14 cellular contexts compared by ENCODE assay signal in genomic region chr14:103206023-103206481, GRCh38.
DNase-seq lines count a peak whose midpoint lies in the region; ATAC-seq and TF ChIP-seq lines count a peak whose summit lies in the region.
"Had no signal": no experiment of that assay in that cellular context is flagged by ENCODE, and none has a peak within 500 bp of the region (broad histone marks: within the 10 kb centered on the region; RNA-seq: fewer than 3 reads in every experiment).

No MANE protein-coding gene starts in this region.

- H3K27me3 ChIP-seq in osteoblast (ENCODE audit: insufficient read depth, low read length) (peaks cover 29% of the 10 kb centered on the region), upper lobe of right lung (peaks cover 19% of the 10 kb centered on the region)

- peaks cover 19 to 44% (median 27%) of the 10 kb centered on the region in 5 donors for H3K27me3 Mint-ChIP-seq in naive thymus-derived CD8-positive, alpha-beta T cell

- intact Hi-C loops in upper lobe of right lung (cut with DNase I): no loop called here

- H3K9me3 ChIP-seq in osteoblast (ENCODE audit: low read depth, low read length) (peaks cover 4% of the 10 kb centered on the region), upper lobe of right lung (no peaks in the 10 kb centered on the region)

- H3K27ac ChIP-seq in osteoblast (ENCODE audit: low read depth, low read length): no peak overlapping the region
- peak overlapping the region; percentile 73 for H3K27ac ChIP-seq in upper lobe of right lung

- H3K79me2 ChIP-seq in osteoblast (ENCODE audit: insufficient read depth, low read length): no peaks in the 10 kb centered on the region

- no peaks in the 10 kb centered on the region for H3K36me3 ChIP-seq in osteoblast (ENCODE audit: insufficient read depth, low read length)
- H3K36me3 ChIP-seq in upper lobe of right lung: no peaks in the 10 kb centered on the region

- peaks cover 0 to 24% (median 20%) of the 10 kb centered on the region in 3 donors for H3K36me3 Mint-ChIP-seq in naive thymus-derived CD8-positive, alpha-beta T cell

- H3K4me2 ChIP-seq in osteoblast (ENCODE audit: insufficient read depth, low read length): peak overlapping the region; percentile 73

- H3K4me3 Mint-ChIP-seq in naive thymus-derived CD8-positive, alpha-beta T cell: no peak overlapping the region
- H3K4me3 Mint-ChIP-seq: activated CD8-positive, alpha-beta T cell treated with anti-CD3 and anti-CD28 coated beads, Interleukin-2, amount 10 ng/mL, durations not matched to agents 7 days and 5 days; activated naive CD4-positive, alpha-beta T cell treated with anti-CD3 and anti-CD28 coated beads, Interleukin-2, amount 50 U/mL, for 24 hours had no signal

- H3K4me1 ChIP-seq in osteoblast (ENCODE audit: insufficient read depth, low read length) (peaks cover 3% of the 10 kb centered on the region), upper lobe of right lung (peaks cover 5% of the 10 kb centered on the region)

- POLR2A ChIA-PET in naive thymus-derived CD8-positive, alpha-beta T cell (lab: Charles Lee): no interaction called here

- DNase-seq in SK-N-DZ (ENCODE audit: low spot score) (peak; percentile 20), fibroblast of mammary gland (ENCODE audit: low read depth) (peak; percentile 8), osteoblast (ENCODE audit: insufficient read length, low spot score, missing footprints) (no peak), upper lobe of right lung (no peak)
- no peak for DNase-seq in stimulated activated CD4-positive, alpha-beta T cell treated with anti-CD3 and anti-CD28 coated beads, Interleukin-2, amount 100 ng/mL, for 48 hours
- DNase-seq in naive thymus-derived CD8-positive, alpha-beta T cell: no peak
- DNase-seq: activated CD8-positive, alpha-beta T cell treated with anti-CD3 and anti-CD28 coated beads, Interleukin-2, amount 10 ng/mL, durations not matched to agents 7 days and 5 days; DMS 273 treated with DMSO at 0.1 percent for 48 hours; effector CD8-positive, alpha-beta T cell; NCI-H69; nephron progenitor cell; SW 1271 had no signal

- no peaks in the 10 kb centered on the region for H4K20me1 ChIP-seq in osteoblast (ENCODE audit: insufficient read depth, low read length)

- H3K4me1 Mint-ChIP-seq in naive thymus-derived CD8-positive, alpha-beta T cell: peaks cover 0 to 2% (median 0%) of the 10 kb centered on the region in 4 donors

- no peak for ATAC-seq in upper lobe of right lung
- ATAC-seq in naive thymus-derived CD8-positive, alpha-beta T cell: no peak
- ATAC-seq in HG03439 (IDR thresholded peaks at IDR 0.05; ENCODE audit: unreplicated experiment): no peak
- ATAC-seq: activated CD8-positive, alpha-beta T cell treated with anti-CD3 and anti-CD28 coated beads, Interleukin-2, amount 10 ng/mL, durations not matched to agents 7 days and 5 days had no signal

- peaks cover 0 to 49% (median 11%) of the 10 kb centered on the region in 9 donors for H3K9me3 Mint-ChIP-seq in naive thymus-derived CD8-positive, alpha-beta T cell

- H3K4me3 ChIP-seq in fibroblast of mammary gland (ENCODE audit: control insufficient read depth, low read depth, low read length) (no peak overlapping the region), osteoblast (ENCODE audit: insufficient read depth, low read length) (peak overlapping the region; percentile 7), upper lobe of right lung (peak overlapping the region; percentile 49)

- no peak overlapping the region for H3K27ac Mint-ChIP-seq in naive thymus-derived CD8-positive, alpha-beta T cell
- H3K27ac Mint-ChIP-seq: activated CD8-positive, alpha-beta T cell treated with anti-CD3 and anti-CD28 coated beads, Interleukin-2, amount 10 ng/mL, durations not matched to agents 7 days and 5 days; activated naive CD4-positive, alpha-beta T cell treated with anti-CD3 and anti-CD28 coated beads, Interleukin-2, amount 50 U/mL, for 24 hours; nephron progenitor cell had no signal

- no peak for TF ChIP-seq CTCF in fibroblast of mammary gland (conservative IDR thresholded peaks at IDR 0.05; ENCODE audit: control insufficient read depth, insufficient read depth, low read depth, low read length)
- TF ChIP-seq CTCF in osteoblast (IDR thresholded peaks at IDR 0.05; ENCODE audit: extremely low read depth, low read depth, low read length): no peak
- no peak for TF ChIP-seq CTCF in upper lobe of right lung (IDR thresholded peaks at IDR 0.05)

- H2AFZ ChIP-seq in osteoblast (ENCODE audit: low read length): no peak overlapping the region

Comparison
In these comparisons a context has a peak if more than half of its experiments do, and no peak if none do; other contexts are left out.
1. DNase-seq: peak in SK-N-DZ (single experiment) and fibroblast of mammary gland (single experiment); none in osteoblast (single experiment), upper lobe of right lung (single experiment), stimulated activated CD4-positive, alpha-beta T cell treated with anti-CD3 and anti-CD28 coated beads, Interleukin-2, amount 100 ng/mL, for 48 hours (0 of 2) and naive thymus-derived CD8-positive, alpha-beta T cell (0 of 10).